14 cellular contexts compared by ENCODE assay signal in the genomic region with DNA sequence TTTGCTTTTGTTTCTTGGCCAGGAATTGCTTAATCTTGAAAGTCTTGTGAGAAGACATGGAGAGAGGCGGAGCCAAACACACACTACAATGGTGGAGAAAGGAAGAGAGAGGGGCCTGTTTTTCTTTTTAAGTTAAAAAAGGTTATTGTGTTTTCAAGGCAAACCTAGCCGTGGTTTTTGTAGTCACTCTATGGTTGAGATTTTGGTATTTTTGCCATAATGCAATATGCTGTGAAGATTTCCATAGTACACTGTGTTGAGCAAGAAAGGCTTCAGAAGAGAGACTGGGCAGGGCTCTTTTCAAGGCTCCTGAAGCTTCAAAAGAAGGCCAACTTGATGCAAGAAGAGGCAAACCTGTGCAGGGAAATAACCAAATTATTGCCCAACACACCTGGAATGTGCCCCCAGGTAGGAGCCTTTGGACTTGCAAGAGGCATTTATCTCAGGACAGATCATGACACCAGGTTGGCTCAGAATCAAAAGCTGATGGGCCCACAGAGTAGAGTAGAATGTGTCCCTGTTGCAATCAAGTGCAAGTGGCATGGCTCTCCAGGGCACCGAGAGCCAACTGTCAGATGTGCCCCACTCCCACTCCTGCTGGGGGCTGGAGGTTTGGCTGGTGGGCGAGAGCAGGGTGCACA. TPM values are rescaled to one million over a fixed set of nuclear protein-coding genes. Genes with fewer than 3 reads are reported as not detected.
A peak's percentile ranks its signal among the peaks of the same experiment; 100 is the strongest.
DNase-seq lines count a peak whose midpoint lies in the region; TF ChIP-seq lines count a peak whose summit lies in the region.
"Had no signal": no experiment of that assay in that cellular context is flagged by ENCODE, and none has a peak within 500 bp of the region (broad histone marks: within the 10 kb centered on the region; RNA-seq: fewer than 3 reads in every experiment).

No MANE protein-coding gene starts in this region.

- DNase-seq in AG10803 (ENCODE audit: low read depth) (peak; percentile 75), RWPE1 (ENCODE audit: low spot score) (no peak), fibroblast of mammary gland (ENCODE audit: low read depth) (peak; percentile 29), H4 (ENCODE audit: low spot score) (no peak), AG08395 (ENCODE audit: low spot score) (no peak), MG63 (no peak)
- no peak for DNase-seq in activated CD8-positive, alpha-beta memory T cell treated with anti-CD3 and anti-CD28 coated beads, Interleukin-2, amount 50 U/mL, for 4 hours
- DNase-seq: activated T-cell treated with anti-CD3 and anti-CD28 coated beads, Interleukin-2, amount 50 U/mL, for 24 hours; DMS153; NCI-H1436 treated with DMSO at 0.1 percent for 48 hours; NCI-H69; stimulated activated CD4-positive, alpha-beta T cell treated with anti-CD3 and anti-CD28 coated beads, Interleukin-12 subunit alpha, Interleukin-12 subunit beta, amount 100 ng/mL, for 4 hours had no signal

- H3K27ac ChIP-seq in RWPE1 (peak overlapping the region; percentile 79), parathyroid adenoma (no peak overlapping the region)

- peaks cover 33% of the 10 kb centered on the region for H3K4me1 ChIP-seq in parathyroid adenoma

- POLR2A ChIA-PET in RWPE1 (lab: Yijun Ruan, JAX; ENCODE audit: low non-redundant PET) = interaction anchor here (0.6 to 2.1 kb wide), 2 partner anchors 12 to 19 kb away, joined by 6 to 11 read pairs; no protein-coding TSS in a partner anchor

- H2AFZ ChIP-seq in parathyroid adenoma = peak overlapping the region; percentile 34

- CTCF ChIA-PET in RWPE1 (lab: Yijun Ruan, JAX) = interaction anchor here (0.6 to 1.3 kb wide), 4 partner anchors 9 to 43 kb away, joined by 3 to 4 read pairs (median 3); no protein-coding TSS in a partner anchor

- no peak overlapping the region for H3K9ac ChIP-seq in parathyroid adenoma

- no peaks in the 10 kb centered on the region for H3K36me3 ChIP-seq in parathyroid adenoma (ENCODE audit: control insufficient read depth, insufficient read depth, low read length)
- H3K36me3 ChIP-seq in MG63 = peaks cover 59% of the 10 kb centered on the region

- H3K27me3 ChIP-seq in parathyroid adenoma (ENCODE audit: control insufficient read depth, insufficient read depth, low read length) (no peaks in the 10 kb centered on the region), MG63 (no peaks in the 10 kb centered on the region)

- no peaks in the 10 kb centered on the region for H3K79me2 ChIP-seq in parathyroid adenoma

- H3K9me3 ChIP-seq in parathyroid adenoma (ENCODE audit: control insufficient read depth, low read length) = no peaks in the 10 kb centered on the region
- peaks cover under 1% of the 10 kb centered on the region; the same call in 1 of the 2 replicates for H3K9me3 ChIP-seq in MG63

- no peak for TF ChIP-seq CTCF in AG10803 (conservative IDR thresholded peaks at IDR 0.05; ENCODE audit: low read length)
- no peak for TF ChIP-seq CTCF in RWPE1 (conservative IDR thresholded peaks at IDR 0.05; ENCODE audit: low read depth)
- TF ChIP-seq CTCF in fibroblast of mammary gland (conservative IDR thresholded peaks at IDR 0.05; ENCODE audit: control insufficient read depth, insufficient read depth, low read depth, low read length) = no peak
- no peak for TF ChIP-seq CTCF in parathyroid adenoma (IDR thresholded peaks at IDR 0.05)

- H3K4me3 ChIP-seq in AG10803 (ENCODE audit: low read length) (no peak overlapping the region), fibroblast of mammary gland (ENCODE audit: control insufficient read depth, low read depth, low read length) (no peak overlapping the region), parathyroid adenoma (ENCODE audit: low read depth, low read length) (no peak overlapping the region), MG63 (no peak overlapping the region)
- H3K4me3 ChIP-seq: GM12878 had no signal

- peak overlapping the region; percentile 17 for H3K4me2 ChIP-seq in parathyroid adenoma (ENCODE audit: low read length)

RNA-seq across cellular contexts. Expression of gene AMOTL2, which starts 22.1 kb away (rescaled TPM):
- total RNA-seq in H4 (2014; rRNA removed; shearing (Covaris generic)) = 21.5 and 23.0 TPM in 2 replicates
- 172 and 180 TPM in 2 replicates for total RNA-seq in MG63 (2014; rRNA removed; shearing (Covaris generic); ENCODE audit: low replicate concordance)

Comparison
In these comparisons a context has a peak if more than half of its experiments do, and no peak if none do; other contexts are left out.
1. DNase-seq: peak in AG10803 (single experiment) and fibroblast of mammary gland (single experiment); none in RWPE1 (single experiment), H4 (single experiment), AG08395 (single experiment), activated CD8-positive, alpha-beta memory T cell treated with anti-CD3 and anti-CD28 coated beads, Interleukin-2, amount 50 U/mL, for 4 hours (single experiment) and MG63 (single experiment).